Comparison of ENCODE assay signal across 1 cellular context in genomic region chr19:12778020-12778904, GRCh38.
TF ChIP-seq lines count a peak whose summit lies in the region.

No MANE protein-coding gene starts in this region.

TF ChIP-seq in HEK293, 187 proteins besides CTCF, POLR2A, EP300 and RAD21 (continued from another document and continues in another):
- TF ChIP-seq, protein P1, sequence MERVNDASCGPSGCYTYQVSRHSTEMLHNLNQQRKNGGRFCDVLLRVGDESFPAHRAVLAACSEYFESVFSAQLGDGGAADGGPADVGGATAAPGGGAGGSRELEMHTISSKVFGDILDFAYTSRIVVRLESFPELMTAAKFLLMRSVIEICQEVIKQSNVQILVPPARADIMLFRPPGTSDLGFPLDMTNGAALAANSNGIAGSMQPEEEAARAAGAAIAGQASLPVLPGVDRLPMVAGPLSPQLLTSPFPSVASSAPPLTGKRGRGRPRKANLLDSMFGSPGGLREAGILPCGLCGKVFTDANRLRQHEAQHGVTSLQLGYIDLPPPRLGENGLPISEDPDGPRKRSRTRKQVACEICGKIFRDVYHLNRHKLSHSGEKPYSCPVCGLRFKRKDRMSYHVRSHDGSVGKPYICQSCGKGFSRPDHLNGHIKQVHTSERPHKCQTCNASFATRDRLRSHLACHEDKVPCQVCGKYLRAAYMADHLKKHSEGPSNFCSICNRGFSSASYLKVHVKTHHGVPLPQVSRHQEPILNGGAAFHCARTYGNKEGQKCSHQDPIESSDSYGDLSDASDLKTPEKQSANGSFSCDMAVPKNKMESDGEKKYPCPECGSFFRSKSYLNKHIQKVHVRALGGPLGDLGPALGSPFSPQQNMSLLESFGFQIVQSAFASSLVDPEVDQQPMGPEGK (tag by site-specific recombination; IDR thresholded peaks at IDR 0.05) = 0 out of 2 replicates have a peak, but pooled peaks have one; percentile 26
- TF ChIP-seq ZNF121 (tag by site-specific recombination; IDR thresholded peaks at IDR 0.05) (no peak), ZNF521 (tag by site-specific recombination; IDR thresholded peaks at IDR 0.05) (no peak), ZNF221 (tag by site-specific recombination; IDR thresholded peaks at IDR 0.05; ENCODE audit: borderline replicate concordance) (no peak), AEBP2 (tag by site-specific recombination; IDR thresholded peaks at IDR 0.05; ENCODE audit: borderline replicate concordance) (no peak), ZBTB11 (tag by site-specific recombination; conservative IDR thresholded peaks at IDR 0.05; ENCODE audit: low read depth) (peak; percentile 75), ZSCAN30 (tag by site-specific recombination; IDR thresholded peaks at IDR 0.05) (no peak), ZBTB49 (tag by site-specific recombination; IDR thresholded peaks at IDR 0.05; ENCODE audit: low read depth) (no peak), ZNF660 (tag by site-specific recombination; IDR thresholded peaks at IDR 0.05) (no peak), HOXA7 (CRISPR knock-in tag; IDR thresholded peaks at IDR 0.05; ENCODE audit: borderline replicate concordance) (no peak), ZSCAN16 (tag by site-specific recombination; IDR thresholded peaks at IDR 0.05) (no peak), ZNF341 (tag by site-specific recombination; IDR thresholded peaks at IDR 0.05; ENCODE audit: low read depth) (peak; percentile 96), ZNF768 (tag by site-specific recombination; IDR thresholded peaks at IDR 0.05) (no peak), ZNF580 (tag by site-specific recombination; IDR thresholded peaks at IDR 0.05) (no peak), ZBTB48 (tag by site-specific recombination; IDR thresholded peaks at IDR 0.05) (peak; percentile 63; the same call in 1 of the 2 replicates), ZNF157 (tag by site-specific recombination; IDR thresholded peaks at IDR 0.05) (no peak), KLF17 (tag by site-specific recombination; IDR thresholded peaks at IDR 0.05) (peak; percentile 18; the same call in 1 of the 2 replicates), ZNF488 (tag by site-specific recombination; IDR thresholded peaks at IDR 0.05) (no peak), REST (tag by site-specific recombination; IDR thresholded peaks at IDR 0.05) (no peak), ZNF777 (tag by site-specific recombination; IDR thresholded peaks at IDR 0.05; ENCODE audit: borderline replicate concordance) (no peak), KLF9 (tag by site-specific recombination; IDR thresholded peaks at IDR 0.05; ENCODE audit: low read depth) (no peak), ZNF600 (tag by site-specific recombination; IDR thresholded peaks at IDR 0.05) (peak; percentile 58), ZNF561 (tag by site-specific recombination; IDR thresholded peaks at IDR 0.05; ENCODE audit: borderline replicate concordance) (no peak)
- TF ChIP-seq, protein P2, sequence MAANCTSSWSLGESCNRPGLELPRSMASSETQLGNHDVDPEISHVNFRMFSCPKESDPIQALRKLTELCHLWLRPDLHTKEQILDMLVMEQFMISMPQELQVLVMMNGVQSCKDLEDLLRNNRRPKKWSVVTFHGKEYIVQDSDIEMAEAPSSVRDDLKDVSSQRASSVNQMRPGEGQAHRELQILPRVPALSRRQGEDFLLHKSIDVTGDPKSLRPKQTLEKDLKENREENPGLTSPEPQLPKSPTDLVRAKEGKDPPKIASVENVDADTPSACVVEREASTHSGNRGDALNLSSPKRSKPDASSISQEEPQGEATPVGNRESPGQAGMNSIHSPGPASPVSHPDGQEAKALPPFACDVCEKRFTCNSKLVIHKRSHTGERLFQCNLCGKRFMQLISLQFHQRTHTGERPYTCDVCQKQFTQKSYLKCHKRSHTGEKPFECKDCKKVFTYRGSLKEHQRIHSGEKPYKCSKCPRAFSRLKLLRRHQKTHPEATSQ (tag by site-specific recombination; IDR thresholded peaks at IDR 0.05) = no peak
- TF ChIP-seq, protein P3, sequence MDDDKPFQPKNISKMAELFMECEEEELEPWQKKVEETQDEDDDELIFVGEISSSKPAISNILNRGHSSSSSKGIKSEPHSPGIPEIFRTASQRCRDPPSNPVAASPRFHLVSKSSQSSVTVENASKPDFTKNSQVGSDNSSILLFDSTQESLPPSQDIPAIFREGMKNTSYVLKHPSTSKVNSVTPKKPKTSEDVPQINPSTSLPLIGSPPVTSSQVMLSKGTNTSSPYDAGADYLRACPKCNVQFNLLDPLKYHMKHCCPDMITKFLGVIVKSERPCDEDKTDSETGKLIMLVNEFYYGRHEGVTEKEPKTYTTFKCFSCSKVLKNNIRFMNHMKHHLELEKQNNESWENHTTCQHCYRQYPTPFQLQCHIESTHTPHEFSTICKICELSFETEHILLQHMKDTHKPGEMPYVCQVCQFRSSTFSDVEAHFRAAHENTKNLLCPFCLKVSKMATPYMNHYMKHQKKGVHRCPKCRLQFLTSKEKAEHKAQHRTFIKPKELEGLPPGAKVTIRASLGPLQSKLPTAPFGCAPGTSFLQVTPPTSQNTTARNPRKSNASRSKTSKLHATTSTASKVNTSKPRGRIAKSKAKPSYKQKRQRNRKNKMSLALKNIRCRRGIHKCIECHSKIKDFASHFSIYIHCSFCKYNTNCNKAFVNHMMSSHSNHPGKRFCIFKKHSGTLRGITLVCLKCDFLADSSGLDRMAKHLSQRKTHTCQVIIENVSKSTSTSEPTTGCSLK (tag by site-specific recombination; IDR thresholded peaks at IDR 0.05) = no peak
- TF ChIP-seq, protein P4, sequence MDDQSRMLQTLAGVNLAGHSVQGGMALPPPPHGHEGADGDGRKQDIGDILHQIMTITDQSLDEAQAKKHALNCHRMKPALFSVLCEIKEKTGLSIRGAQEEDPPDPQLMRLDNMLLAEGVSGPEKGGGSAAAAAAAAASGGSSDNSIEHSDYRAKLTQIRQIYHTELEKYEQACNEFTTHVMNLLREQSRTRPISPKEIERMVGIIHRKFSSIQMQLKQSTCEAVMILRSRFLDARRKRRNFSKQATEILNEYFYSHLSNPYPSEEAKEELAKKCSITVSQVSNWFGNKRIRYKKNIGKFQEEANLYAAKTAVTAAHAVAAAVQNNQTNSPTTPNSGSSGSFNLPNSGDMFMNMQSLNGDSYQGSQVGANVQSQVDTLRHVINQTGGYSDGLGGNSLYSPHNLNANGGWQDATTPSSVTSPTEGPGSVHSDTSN (CRISPR knock-in tag; IDR thresholded peaks at IDR 0.05) = no peak
- TF ChIP-seq, protein P5, sequence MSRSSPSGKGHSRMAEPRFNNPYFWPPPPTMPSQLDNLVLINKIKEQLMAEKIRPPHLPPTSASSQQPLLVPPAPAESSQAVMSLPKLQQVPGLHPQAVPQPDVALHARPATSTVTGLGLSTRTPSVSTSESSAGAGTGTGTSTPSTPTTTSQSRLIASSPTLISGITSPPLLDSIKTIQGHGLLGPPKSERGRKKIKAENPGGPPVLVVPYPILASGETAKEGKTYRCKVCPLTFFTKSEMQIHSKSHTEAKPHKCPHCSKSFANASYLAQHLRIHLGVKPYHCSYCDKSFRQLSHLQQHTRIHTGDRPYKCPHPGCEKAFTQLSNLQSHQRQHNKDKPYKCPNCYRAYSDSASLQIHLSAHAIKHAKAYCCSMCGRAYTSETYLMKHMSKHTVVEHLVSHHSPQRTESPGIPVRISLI (tag by site-specific recombination; IDR thresholded peaks at IDR 0.05) = no peak
